ENCODE assay signal across 11 cellular contexts in genomic region chr17:57856792-57857620, GRCh38. TPM values are rescaled to one million over a fixed set of nuclear protein-coding genes. Genes with fewer than 3 reads are reported as not detected.
A peak's percentile ranks its signal among the peaks of the same experiment; 100 is the strongest.
DNase-seq lines count a peak whose midpoint lies in the region; ATAC-seq, FAIRE-seq and TF ChIP-seq lines count a peak whose summit lies in the region.
"Had no signal": no experiment of that assay in that cellular context is flagged by ENCODE, and none has a peak within 500 bp of the region (broad histone marks: within the 10 kb centered on the region; RNA-seq: fewer than 3 reads in every experiment).

No MANE protein-coding gene starts in this region.

- H3K27me3 Mint-ChIP-seq in natural killer cell treated with Interleukin-12 subunit alpha and Interleukin-12 subunit beta and Interleukin-15 and Interleukin-18, amount 100 ng/mL, for 72 hours = peaks cover 21 to 24% of the 10 kb centered on the region in 2 donors

- POLR2A ChIA-PET in HepG2 (lab: Yijun Ruan, JAX) (interaction anchor here (0.8 to 9.4 kb wide), 3 partner anchors 20 to 150 kb away, joined by 3 to 173 read pairs (median 13); partner anchors contain the start of genes SRSF1 and VEZF1), RWPE1 (lab: Yijun Ruan, JAX; ENCODE audit: low non-redundant PET) (interaction anchor here (0.6 kb wide), 1 partner anchor 17 kb away, joined by 3 read pairs; no protein-coding TSS in a partner anchor)

- H3K27ac ChIP-seq in HepG2 (ENCODE audit: extremely low read length, insufficient read depth, low read length) (peak overlapping the region; percentile 77), right lobe of liver (no peak overlapping the region), RWPE1 (peak overlapping the region; percentile 28; the same call in 1 of the 2 replicates), ovary (no peak overlapping the region)
- H3K27ac ChIP-seq: GM23248, PC-9 had no signal

- H3K36me3 Mint-ChIP-seq in natural killer cell treated with Interleukin-12 subunit alpha and Interleukin-12 subunit beta and Interleukin-15 and Interleukin-18, amount 100 ng/mL, for 72 hours = no peaks in the 10 kb centered on the region
- H3K36me3 Mint-ChIP-seq: CD4-positive, alpha-beta memory T cell had no signal

- no peak overlapping the region for H3K27ac Mint-ChIP-seq in natural killer cell treated with Interleukin-12 subunit alpha and Interleukin-12 subunit beta and Interleukin-15 and Interleukin-18, amount 100 ng/mL, for 72 hours
- H3K27ac Mint-ChIP-seq: CD4-positive, alpha-beta memory T cell had no signal

- peaks cover 2 to 8% of the 10 kb centered on the region in 2 donors for H3K4me1 Mint-ChIP-seq in natural killer cell treated with Interleukin-12 subunit alpha and Interleukin-12 subunit beta and Interleukin-15 and Interleukin-18, amount 100 ng/mL, for 72 hours (ENCODE audit: low read depth in 2 of 2)

- DNase-seq in HepG2 (ENCODE audit: low spot score) = peak; percentile 73
- DNase-seq in right lobe of liver = no peak
- no peak for DNase-seq in RWPE1 (ENCODE audit: low spot score)
- peak; percentile 46 for DNase-seq in islet precursor cell
- no peak for DNase-seq in ovary
- DNase-seq in natural killer cell treated with Interleukin-12 subunit alpha and Interleukin-12 subunit beta and Interleukin-15 and Interleukin-18, amount 100 ng/mL, for 72 hours (ENCODE audit: low spot score) = no peak
- DNase-seq in DMS53 treated with DMSO at 0.1 percent for 48 hours (lab: John Stamatoyannopoulos, UW; ENCODE audit: unreplicated experiment) = no peak

- H3K27me3 ChIP-seq in HepG2 (ENCODE audit: control insufficient read depth in 1 of 2, insufficient read depth in 2 of 2, low read length in 2 of 2) (no peaks in the 10 kb centered on the region; a peak in 1 of 5 replicates), right lobe of liver (peaks cover 0 to 3% of the 10 kb centered on the region in 2 donors), ovary (no peaks in the 10 kb centered on the region)

- TF ChIP-seq POLR2A in HepG2 (IDR thresholded peaks at IDR 0.05; ENCODE audit: insufficient read depth in 1 of 2, low read depth in 2 of 2, low read length in 2 of 2) (no peak), right lobe of liver (IDR thresholded peaks at IDR 0.05) (no peak), ovary (IDR thresholded peaks at IDR 0.05) (no peak)

- H3K9me3 ChIP-seq in HepG2 (ENCODE audit: low read length) (no peaks in the 10 kb centered on the region), right lobe of liver (no peaks in the 10 kb centered on the region), ovary (no peaks in the 10 kb centered on the region)

- TF ChIP-seq CTCF in HepG2 (CRISPR knock-in tag; IDR thresholded peaks at IDR 0.05) (no peak), right lobe of liver (IDR thresholded peaks at IDR 0.05) (no peak), RWPE1 (conservative IDR thresholded peaks at IDR 0.05; ENCODE audit: low read depth) (no peak), ovary (IDR thresholded peaks at IDR 0.05) (no peak)

- no peaks in the 10 kb centered on the region for H3K9me3 Mint-ChIP-seq in natural killer cell treated with Interleukin-12 subunit alpha and Interleukin-12 subunit beta and Interleukin-15 and Interleukin-18, amount 100 ng/mL, for 72 hours
- H3K9me3 Mint-ChIP-seq: CD4-positive, alpha-beta memory T cell had no signal

- FAIRE-seq in HepG2 (lab: Jason Lieb, UNC) = peak; percentile 82

- H3K4me1 ChIP-seq in HepG2 (ENCODE audit: insufficient read depth, low read length) = peaks cover 88% of the 10 kb centered on the region
- peaks cover 0 to 8% (median 0%) of the 10 kb centered on the region in 4 donors for H3K4me1 ChIP-seq in right lobe of liver
- H3K4me1 ChIP-seq in ovary (ENCODE audit: insufficient read depth) = peaks cover 18% of the 10 kb centered on the region

- in situ Hi-C loops in HepG2 (cut with HindIII; ENCODE audit: extremely low pct_ligation_motif_present, low pct_unique_long_range_greater_than_20kb) = loop anchor here (10.0 kb wide), 1 partner anchor 258 kb away; no protein-coding TSS in a partner anchor

- no peaks in the 10 kb centered on the region for H3K79me2 ChIP-seq in HepG2 (ENCODE audit: insufficient read depth, low read length)

- no peak overlapping the region for H2AFZ ChIP-seq in HepG2 (ENCODE audit: low read length)
- H2AFZ ChIP-seq: GM23248, PC-9 had no signal

- H3K4me3 ChIP-seq in HepG2 (replicated peaks in 1 of 3; ENCODE audit: insufficient read depth in 1 of 3, low read depth in 2 of 3, low read length in 3 of 3) (no peak overlapping the region), right lobe of liver (no peak overlapping the region), ovary (no peak overlapping the region)
- H3K4me3 ChIP-seq: GM12878, GM23248, PC-9 had no signal

- H3K4me3 Mint-ChIP-seq in natural killer cell treated with Interleukin-12 subunit alpha and Interleukin-12 subunit beta and Interleukin-15 and Interleukin-18, amount 100 ng/mL, for 72 hours = no peak overlapping the region

- intact Hi-C loops in HepG2 (cut with micrococcal nuclease; ENCODE audit: unreplicated experiment) (loop anchor here (2.0 kb wide), 1 partner anchor 256 kb away; no protein-coding TSS in a partner anchor), right lobe of liver (cut with DNase I) (loop anchor here in 1 of 2 donors (5.0 kb wide), 1 partner anchor 145 kb away; no protein-coding TSS in a partner anchor), ovary (cut with DNase I) (loop anchor here in 3 of 4 donors (5.0 kb wide), 2 partner anchors 140 to 255 kb away; no protein-coding TSS in a partner anchor)

- 56% methylated on average over 8 of the region's 10 CpGs for WGBS in HepG2 (ENCODE audit: low lambda C conversion rate)
- 58% methylated on average over 8 of the region's 10 CpGs for WGBS in right lobe of liver (ENCODE audit: insufficient coverage, low coverage, low lambda C conversion rate, missing lambda C conversion rate)
- WGBS in ovary, 3 donors = 67 to 81% (median 67%) methylated on average over 10 of the region's 10 CpGs

- H3K9ac ChIP-seq in HepG2 (ENCODE audit: insufficient read depth, low read depth, low read length) = peak overlapping the region; percentile 5; the same call in 1 of the 2 replicates
- H3K9ac ChIP-seq: GM23248 had no signal

- CTCF ChIA-PET in HepG2 (lab: Yijun Ruan, JAX; ENCODE audit: low intra/inter-chr PET ratio, low total read pairs) (interaction anchor here (0.8 to 2.9 kb wide), 7 partner anchors 34 to 256 kb away, joined by 3 to 15 read pairs (median 7); no protein-coding TSS in a partner anchor), RWPE1 (lab: Yijun Ruan, JAX) (interaction anchor here (0.6 to 3.6 kb wide), 10 partner anchors 18 to 733 kb away, joined by 3 to 16 read pairs (median 4); no protein-coding TSS in a partner anchor)

- no peak for TF ChIP-seq RAD21 in HepG2 (CRISPR knock-in tag; IDR thresholded peaks at IDR 0.05)

- peak; percentile 18 to 60; a peak in 2 of 4 replicates for TF ChIP-seq EP300 in HepG2 (IDR thresholded peaks at IDR 0.05; ENCODE audit: low read depth in 2 of 2, low read length in 2 of 2)
- TF ChIP-seq EP300 in HepG2 (CRISPR knock-in tag; IDR thresholded peaks at IDR 0.05; ENCODE audit: borderline replicate concordance) = no peak
- TF ChIP-seq EP300 in ovary (IDR thresholded peaks at IDR 0.05) = no peak

- H4K20me1 ChIP-seq in HepG2 (ENCODE audit: insufficient read depth, low read length) = no peaks in the 10 kb centered on the region

- BruUV-seq in HepG2 (replicated peaks; lab: Mats Ljungman, UMichigan) = no TSS peak

- H3K36me3 ChIP-seq in HepG2 (replicated peaks in 1 of 2; ENCODE audit: control insufficient read depth in 1 of 2, insufficient read depth in 2 of 2, low read length in 2 of 2) (no peaks in the 10 kb centered on the region), right lobe of liver (no peaks in the 10 kb centered on the region), ovary (no peaks in the 10 kb centered on the region)

- H3K4me2 ChIP-seq in HepG2 (ENCODE audit: low read depth, low read length) = peak overlapping the region; percentile 33
- H3K4me2 ChIP-seq: PC-9 had no signal

- peak; percentile 3; the same call in 1 of the 3 replicates for ATAC-seq in HepG2
- no peak for ATAC-seq in right lobe of liver
- ATAC-seq in natural killer cell treated with Interleukin-12 subunit alpha and Interleukin-12 subunit beta and Interleukin-15 and Interleukin-18, amount 100 ng/mL, for 72 hours = no peak

TF ChIP-seq in HepG2, 621 proteins besides CTCF, POLR2A, EP300 and RAD21 (continues in another document):
- TF ChIP-seq ZNF354B (CRISPR knock-in tag; IDR thresholded peaks at IDR 0.05) = 0 out of 2 replicates have a peak, but pooled peaks have one; percentile 76

RNA-seq across cellular contexts. Expression of gene MRPS23, which starts 7.2 kb away (rescaled TPM):
- total RNA-seq in HepG2 (2016; rRNA removed; fragmentation: Illumina TruSeq; extraction: Trizol) = 181 and 283 TPM in 2 replicates
- total RNA-seq in HepG2 (2016; cell fraction: cytosol; rRNA removed; fragmentation: Illumina TruSeq; extraction: Trizol; ENCODE audit: low read depth) = 33.9 and 36.7 TPM in 2 replicates
- 189 and 325 TPM in 2 replicates for total RNA-seq in HepG2 (2016; cell fraction: insoluble cytoplasmic fraction; rRNA removed; fragmentation: Illumina TruSeq; extraction: Trizol)
- 47.2 and 48.2 TPM in 2 replicates for total RNA-seq in HepG2 (2016; cell fraction: membrane; rRNA removed; fragmentation: Illumina TruSeq; extraction: Trizol)
- 63.9 and 73.7 TPM in 2 replicates for total RNA-seq in HepG2 (2016; cell fraction: nucleus; rRNA removed; fragmentation: Illumina TruSeq; extraction: Trizol)
- 61.6 and 63.2 TPM in 2 replicates for polyA plus RNA-seq in HepG2 (2011; rRNA removed)
- polyA plus RNA-seq in HepG2 (2011; cell fraction: cytosol; rRNA removed) = 68.3 and 71.0 TPM in 2 replicates
- 11.6 and 14.2 TPM in 2 replicates for polyA plus RNA-seq in HepG2 (2011; cell fraction: nucleus; rRNA removed)
- 78.3 and 78.8 TPM in 2 replicates for polyA plus RNA-seq in HepG2 (2012)
- polyA plus RNA-seq in HepG2 (2016; cell fraction: cytosol; fragmentation: Illumina TruSeq; extraction: Trizol; ENCODE audit: low read depth) = 26.6 and 30.8 TPM in 2 replicates
- 249 and 259 TPM in 2 replicates for polyA plus RNA-seq in HepG2 (2016; cell fraction: insoluble cytoplasmic fraction; fragmentation: Illumina TruSeq; extraction: Trizol; ENCODE audit: low read depth)
- 32.0 and 32.5 TPM in 2 replicates for polyA plus RNA-seq in HepG2 (2016; cell fraction: membrane; fragmentation: Illumina TruSeq; extraction: Trizol; ENCODE audit: low read depth)
- polyA plus RNA-seq in HepG2 (2016; cell fraction: nucleus; fragmentation: Illumina TruSeq; extraction: Trizol; ENCODE audit: insufficient read depth, low read depth) = 75.9 and 84.0 TPM in 2 replicates
- polyA minus RNA-seq in HepG2 (2011; rRNA and poly(A)+ RNA removed; ENCODE audit: low replicate concordance) = 47.3 and 53.2 TPM in 2 replicates
- polyA minus RNA-seq in HepG2 (2011; cell fraction: cytosol; rRNA and poly(A)+ RNA removed) = 28.0 and 33.9 TPM in 2 replicates
- 17.3 and 18.9 TPM in 2 replicates for polyA minus RNA-seq in HepG2 (2011; cell fraction: nucleus; rRNA and poly(A)+ RNA removed)
- 10 to 100 TPM; 13.0 to 23.0 (median 15.2) TPM for total RNA-seq in right lobe of liver
- total RNA-seq in ovary = 10 to 100 TPM; 12.2 to 37.9 (median 31.2) TPM
- 10 to 100 TPM; 23.4 to 26.2 TPM for polyA plus RNA-seq in ovary
- total RNA-seq in natural killer cell treated with Interleukin-12 subunit alpha and Interleukin-12 subunit beta and Interleukin-15 and Interleukin-18, amount 100 ng/mL, for 72 hours = 10 to 100 TPM; 55.3 to 65.0 TPM

Comparison
In these comparisons a context has a peak if more than half of its experiments do, and no peak if none do; other contexts are left out.
1. DNase-seq: peak in HepG2 (single experiment) and islet precursor cell (single experiment); none in right lobe of liver (0 of 3), RWPE1 (single experiment), ovary (0 of 5), natural killer cell treated with Interleukin-12 subunit alpha and Interleukin-12 subunit beta and Interleukin-15 and Interleukin-18, amount 100 ng/mL, for 72 hours (single experiment) and DMS53 treated with DMSO at 0.1 percent for 48 hours (single experiment).
2. H3K27ac ChIP-seq: peak in HepG2 (single experiment) and RWPE1 (single experiment); none in right lobe of liver (0 of 3) and ovary (0 of 2).